31 cellular contexts compared by ENCODE assay signal in genomic region chr7:91343420-91343819, GRCh38.
DNase-seq lines count a peak whose midpoint lies in the region; ATAC-seq and TF ChIP-seq lines count a peak whose summit lies in the region.
"Had no signal": no experiment of that assay in that cellular context is flagged by ENCODE, and none has a peak within 500 bp of the region (broad histone marks: within the 10 kb centered on the region; RNA-seq: fewer than 3 reads in every experiment).

No MANE protein-coding gene starts in this region.

- H3K27me3 Mint-ChIP-seq in nephron (ENCODE audit: low read depth), result peaks cover 8% of the 10 kb centered on the region
- H3K27me3 Mint-ChIP-seq: CD4-positive, alpha-beta T cell had no signal

- H3K4me3 ChIP-seq in right cardiac atrium (ENCODE audit: low read length) (no peak overlapping the region), right atrium auricular region (no peak overlapping the region), sigmoid colon (no peak overlapping the region)
- H3K4me3 ChIP-seq: A549; BLaER1 treated with 17β-estradiol and CSF1 and Interleukin-3, amounts not matched to agents 10 nM and 100 nM; GM12878; GM23338; HAP-1; K562; MG63; SK-N-MC had no signal

- no peak for TF ChIP-seq POLR2A in sigmoid colon (IDR thresholded peaks at IDR 0.05)

- peaks cover 7% of the 10 kb centered on the region for H3K4me1 ChIP-seq in right cardiac atrium (ENCODE audit: control insufficient read depth, insufficient read depth, low read length)
- peaks cover 0 to 27% of the 10 kb centered on the region in 2 donors for H3K4me1 ChIP-seq in right atrium auricular region
- no peaks in the 10 kb centered on the region for H3K4me1 ChIP-seq in sigmoid colon
- H3K4me1 ChIP-seq: A549, HAP-1 had no signal

- peak; percentile 21 to 25 for ATAC-seq in right cardiac atrium
- ATAC-seq: A549, GM12878, GM23338, K562, Panc1 had no signal

- H3K27me3 ChIP-seq in right cardiac atrium (ENCODE audit: control insufficient read depth, insufficient read depth) (no peaks in the 10 kb centered on the region), right atrium auricular region (no peaks in the 10 kb centered on the region), sigmoid colon (no peaks in the 10 kb centered on the region)
- H3K27me3 ChIP-seq: BLaER1 treated with 17β-estradiol and CSF1 and Interleukin-3, amounts not matched to agents 10 nM and 100 nM; MG63 had no signal

- peaks cover 61% of the 10 kb centered on the region for H3K4me1 Mint-ChIP-seq in nephron
- H3K4me1 Mint-ChIP-seq: GM23338 had no signal

- H3K4me3 Mint-ChIP-seq in nephron, result peak overlapping the region in 2 of 3 experiments; percentile 13 to 40
- H3K4me3 Mint-ChIP-seq: CD4-positive, alpha-beta T cell; GM23338; HFFc6 had no signal

- no peak for TF ChIP-seq CTCF in right atrium auricular region (IDR thresholded peaks at IDR 0.05)
- no peak for TF ChIP-seq CTCF in nephron (IDR thresholded peaks at IDR 0.05; ENCODE audit: unreplicated experiment in 3 of 3)
- no peak for TF ChIP-seq CTCF in sigmoid colon (IDR thresholded peaks at IDR 0.05)

- H3K36me3 Mint-ChIP-seq in nephron (ENCODE audit: low read depth), result no peaks in the 10 kb centered on the region

- no peaks in the 10 kb centered on the region for H3K9me3 Mint-ChIP-seq in nephron
- H3K9me3 Mint-ChIP-seq: CD4-positive, alpha-beta T cell; GM23338; HFFc6 had no signal

- TF ChIP-seq EP300 in sigmoid colon (IDR thresholded peaks at IDR 0.05), result no peak

- intact Hi-C loops in right cardiac atrium (cut with DNase I) (no loop called here), posterior vena cava (cut with DNase I) (no loop called here), sigmoid colon (cut with DNase I) (no loop called here)

- H3K27ac ChIP-seq in right cardiac atrium (ENCODE audit: low read length), result peak overlapping the region; percentile 6
- no peak overlapping the region for H3K27ac ChIP-seq in right atrium auricular region
- H3K27ac ChIP-seq in sigmoid colon, result no peak overlapping the region
- H3K27ac ChIP-seq: A549; BLaER1 treated with 17β-estradiol and CSF1 and Interleukin-3, amounts not matched to agents 10 nM and 100 nM; RWPE1; SK-N-MC had no signal

- DNase-seq in right cardiac atrium (no peak), right atrium auricular region (ENCODE audit: low spot score) (no peak), SK-N-DZ (ENCODE audit: low spot score) (peak; percentile 30), posterior vena cava (ENCODE audit: low spot score) (no peak), H4 (ENCODE audit: low spot score) (no peak), sigmoid colon (no peak)
- DNase-seq: AML-193; CD4-positive, alpha-beta T cell; COR-L47; DMS53; EL; GDM1; HFFc6; MG63; NCI-H1105 treated with DMSO at 0.1 percent for 48 hours; NCI-H146; NCI-H2029; NCI-H446; NCI-H524 treated with DMSO at 0.1 percent for 48 hours; SHP77 treated with DMSO at 0.1 percent for 48 hours; SW 1271 had no signal

- H3K9me3 ChIP-seq in right cardiac atrium (ENCODE audit: control insufficient read depth, low read length), result no peaks in the 10 kb centered on the region
- no peaks in the 10 kb centered on the region for H3K9me3 ChIP-seq in right atrium auricular region
- no peaks in the 10 kb centered on the region for H3K9me3 ChIP-seq in sigmoid colon
- H3K9me3 ChIP-seq: A549, HAP-1, MG63 had no signal

- peak overlapping the region; percentile 75 to 97 (median 92) for H3K27ac Mint-ChIP-seq in nephron
- H3K27ac Mint-ChIP-seq: CD4-positive, alpha-beta T cell; GM23338; HFFc6 had no signal

- H3K36me3 ChIP-seq in right atrium auricular region, result no peaks in the 10 kb centered on the region
- H3K36me3 ChIP-seq in sigmoid colon, result no peaks in the 10 kb centered on the region
- H3K36me3 ChIP-seq: BLaER1 treated with 17β-estradiol and CSF1 and Interleukin-3, amounts not matched to agents 10 nM and 100 nM; HAP-1; MG63 had no signal

- 36% methylated on average over 2 of the region's 2 CpGs for WGBS in right cardiac atrium
- WGBS in sigmoid colon, 2 donors, result 41 to 69% methylated on average over 2 of the region's 2 CpGs
